10 cellular contexts compared by ENCODE assay signal in genomic region chr7:75534727-75535307, GRCh38. TPM values are rescaled to one million over a fixed set of nuclear protein-coding genes. Genes with fewer than 3 reads are reported as not detected.
DNase-seq lines count a peak whose midpoint lies in the region; ATAC-seq and TF ChIP-seq lines count a peak whose summit lies in the region.
"Had no signal": no experiment of that assay in that cellular context is flagged by ENCODE, and none has a peak within 500 bp of the region (broad histone marks: within the 10 kb centered on the region; RNA-seq: fewer than 3 reads in every experiment).

No MANE protein-coding gene starts in this region.

- H3K36me3 ChIP-seq in spleen, result peaks cover 0 to 54% (median 30%) of the 10 kb centered on the region in 6 donors
- peaks cover 8 to 40% (median 37%) of the 10 kb centered on the region in 4 donors for H3K36me3 ChIP-seq in stomach

- H3K27ac ChIP-seq in spleen (peak overlapping the region in 7 of 8 donors; percentile 22 to 67 (median 51)), stomach (no peak overlapping the region)
- H3K27ac ChIP-seq: BLaER1 had no signal

- CTCF ChIA-PET in activated CD4-positive, alpha-beta memory T cell treated with anti-CD3 and anti-CD28 coated beads, Interleukin-2, amount 10 ng/mL, durations not matched to agents 7 days and 5 days (lab: Charles Lee), result interaction anchor here (0.6 to 0.8 kb wide), 2 partner anchors 90 to 228 kb away, joined by 3 to 4 read pairs; no protein-coding TSS in a partner anchor

- no peak overlapping the region for H3K4me3 Mint-ChIP-seq in activated CD4-positive, alpha-beta memory T cell treated with anti-CD3 and anti-CD28 coated beads, Interleukin-2, amount 10 ng/mL, durations not matched to agents 7 days and 5 days

- peaks cover 11% of the 10 kb centered on the region for H3K4me1 Mint-ChIP-seq in activated CD4-positive, alpha-beta memory T cell treated with anti-CD3 and anti-CD28 coated beads, Interleukin-2, amount 10 ng/mL, durations not matched to agents 7 days and 5 days

- TF ChIP-seq CTCF in spleen (IDR thresholded peaks at IDR 0.05 in 8 of 11, conservative IDR thresholded peaks at IDR 0.05 in 3 of 11) (no peak), stomach (IDR thresholded peaks at IDR 0.05) (no peak)

- no peaks in the 10 kb centered on the region for H3K9me3 Mint-ChIP-seq in activated CD4-positive, alpha-beta memory T cell treated with anti-CD3 and anti-CD28 coated beads, Interleukin-2, amount 10 ng/mL, durations not matched to agents 7 days and 5 days

- POLR2A ChIA-PET in activated CD4-positive, alpha-beta memory T cell treated with anti-CD3 and anti-CD28 coated beads, Interleukin-2, amount 10 ng/mL, durations not matched to agents 7 days and 5 days (lab: Charles Lee), result no interaction called here

- H3K27me3 Mint-ChIP-seq in activated CD4-positive, alpha-beta memory T cell treated with anti-CD3 and anti-CD28 coated beads, Interleukin-2, amount 10 ng/mL, durations not matched to agents 7 days and 5 days, result no peaks in the 10 kb centered on the region

- H3K9me3 ChIP-seq in spleen (no peaks in the 10 kb centered on the region), stomach (no peaks in the 10 kb centered on the region)
- H3K9me3 ChIP-seq: BLaER1 had no signal

- TF ChIP-seq POLR2A in spleen (IDR thresholded peaks at IDR 0.05), result no peak
- no peak for TF ChIP-seq POLR2A in stomach (IDR thresholded peaks at IDR 0.05)

- H3K4me3 ChIP-seq in spleen, result no peak overlapping the region
- H3K4me3 ChIP-seq in stomach, result no peak overlapping the region
- H3K4me3 ChIP-seq: BLaER1 had no signal

- H3K27me3 ChIP-seq in spleen (replicated peaks in 1 of 7), result no peaks in the 10 kb centered on the region
- H3K27me3 ChIP-seq in stomach, result no peaks in the 10 kb centered on the region
- H3K27me3 ChIP-seq: BLaER1 had no signal

- WGBS in spleen, 5 donors, result 37 to 54% (median 48%) methylated on average over 8 of the region's 8 CpGs
- 63 to 77% (median 68%) methylated on average over 8 of the region's 8 CpGs for WGBS in stomach, 5 donors

- H3K27ac Mint-ChIP-seq in activated CD4-positive, alpha-beta memory T cell treated with anti-CD3 and anti-CD28 coated beads, Interleukin-2, amount 10 ng/mL, durations not matched to agents 7 days and 5 days, result peak overlapping the region; percentile 9

- peaks cover 0 to 14% (median 6%) of the 10 kb centered on the region in 6 donors for H3K4me1 ChIP-seq in spleen
- no peaks in the 10 kb centered on the region for H3K4me1 ChIP-seq in stomach
- H3K4me1 ChIP-seq: BLaER1 had no signal

- DNase-seq in NCI-H82 (lab: John Stamatoyannopoulos, UW) (peak; percentile 20), NCI-H82 treated with DMSO at 0.1 percent for 48 hours (lab: John Stamatoyannopoulos, UW; ENCODE audit: unreplicated experiment) (no peak), spleen (no peak), stomach (no peak), NCI-H510A treated with DMSO at 0.1 percent for 48 hours (lab: John Stamatoyannopoulos, UW) (no peak)
- DNase-seq in activated CD4-positive, alpha-beta memory T cell treated with anti-CD3 and anti-CD28 coated beads, Interleukin-2, amount 10 ng/mL, durations not matched to agents 7 days and 5 days, result no peak
- no peak for DNase-seq in stimulated activated naive CD4-positive, alpha-beta T cell (lab: John Stamatoyannopoulos, UW)

- intact Hi-C loops in spleen (cut with DNase I; ENCODE audit: low total_unique reads), result no loop called here
- intact Hi-C loops in stomach (cut with DNase I; ENCODE audit: low total_unique reads), result no loop called here

- no peak for TF ChIP-seq EP300 in stomach (IDR thresholded peaks at IDR 0.05)

- no peaks in the 10 kb centered on the region for H3K36me3 Mint-ChIP-seq in activated CD4-positive, alpha-beta memory T cell treated with anti-CD3 and anti-CD28 coated beads, Interleukin-2, amount 10 ng/mL, durations not matched to agents 7 days and 5 days (ENCODE audit: low read depth)

- ATAC-seq in HG03175 (IDR thresholded peaks at IDR 0.05; ENCODE audit: unreplicated experiment), result peak; percentile 86

RNA-seq across cellular contexts. Expression of gene SPDYE5, which starts 42.7 kb away (rescaled TPM):
- not detected for total RNA-seq in activated CD4-positive, alpha-beta memory T cell treated with anti-CD3 and anti-CD28 coated beads, Interleukin-2, amount 10 ng/mL, durations not matched to agents 7 days and 5 days
- total RNA-seq in spleen, result under 1 TPM in 2 of 7 donors, not detected in 5; 0.14 to 0.26 TPM
- polyA plus RNA-seq in spleen, result under 1 TPM in 1 of 3 donors, not detected in 2; 0.03 TPM
- under 1 TPM in 1 of 5 donors, not detected in 4; 0.37 TPM for total RNA-seq in stomach
- not detected for polyA plus RNA-seq in stomach
- total RNA-seq: lung microvascular endothelial cell had no signal

RNA-seq across cellular contexts. Expression of gene POM121C, which starts 48.7 kb away (rescaled TPM):
- total RNA-seq in activated CD4-positive, alpha-beta memory T cell treated with anti-CD3 and anti-CD28 coated beads, Interleukin-2, amount 10 ng/mL, durations not matched to agents 7 days and 5 days, result 10 to 100 TPM; 71.8 to 73.3 TPM
- total RNA-seq in spleen, result 10 to 100 TPM; 33.6 to 67.4 (median 57.1) TPM
- polyA plus RNA-seq in spleen, result 10 to 100 TPM in 1 of 3 donors, 1 to 10 TPM in 2; 9.1 to 16.1 (median 9.2) TPM
- total RNA-seq in stomach, result 10 to 100 TPM; 22.2 to 74.2 (median 30.0) TPM
- 1 to 10 TPM; 8.1 to 9.0 (median 8.7) TPM for polyA plus RNA-seq in stomach

Comparison
In these comparisons a context has a peak if more than half of its experiments do, and no peak if none do; other contexts are left out.
1. H3K27ac ChIP-seq: peak in spleen (7 of 8); none in stomach (0 of 5).